In the genomic region with DNA sequence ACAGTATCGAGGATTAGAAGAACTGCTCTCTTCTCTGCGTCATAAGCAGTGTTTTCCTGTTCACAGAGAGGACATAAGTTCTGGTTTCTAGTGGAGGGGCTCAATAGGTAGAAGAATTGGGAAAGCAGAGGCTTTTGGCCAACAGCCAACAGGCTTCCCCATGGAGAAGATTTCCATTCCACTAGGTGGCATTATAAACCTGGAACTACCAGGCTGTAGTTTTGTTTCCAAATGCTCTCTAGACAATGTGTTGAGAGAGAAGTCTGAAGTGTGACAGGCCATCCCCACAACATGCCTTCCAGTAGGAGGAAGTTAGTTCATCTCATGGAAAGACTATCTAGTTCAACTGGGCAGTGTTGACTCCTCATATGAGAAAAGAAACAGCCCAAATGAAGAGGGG, we compare ENCODE assay signal across 14 cellular contexts.
DNase-seq lines count a peak whose midpoint lies in the region; ATAC-seq and TF ChIP-seq lines count a peak whose summit lies in the region.
"Had no signal": no experiment of that assay in that cellular context is flagged by ENCODE, and none has a peak within 500 bp of the region (broad histone marks: within the 10 kb centered on the region; RNA-seq: fewer than 3 reads in every experiment).

No MANE protein-coding gene starts in this region.

- POLR2A ChIA-PET in AG04450 (lab: Yijun Ruan, JAX): no interaction called here
- POLR2A ChIA-PET in naive thymus-derived CD8-positive, alpha-beta T cell (lab: Charles Lee): no interaction called here

- H3K9me3 ChIP-seq in AG04450 (ENCODE audit: control insufficient read depth, insufficient read depth, low read length): no peaks in the 10 kb centered on the region; the same call in 1 of the 2 replicates
- no peaks in the 10 kb centered on the region for H3K9me3 ChIP-seq in HAP-1
- no peaks in the 10 kb centered on the region for H3K9me3 ChIP-seq in RWPE2 (ENCODE audit: severe bottlenecking)

- H3K27ac Mint-ChIP-seq in natural killer cell treated with Interleukin-12 subunit alpha and Interleukin-12 subunit beta and Interleukin-15 and Interleukin-18, amount 100 ng/mL, for 72 hours: no peak overlapping the region
- no peak overlapping the region for H3K27ac Mint-ChIP-seq in naive thymus-derived CD8-positive, alpha-beta T cell
- H3K27ac Mint-ChIP-seq: activated CD4-positive, alpha-beta T cell treated with anti-CD3 and anti-CD28 coated beads, Interleukin-2, amount 10 ng/mL, durations not matched to agents 7 days and 5 days; CD8-positive, alpha-beta T cell; stimulated activated memory B cell treated with anti-CD40 and anti-IgM and Interleukin-4, amounts not matched to agents 10 μg/mL and 1 μg/mL and 100 μg/mL, for 72 hours had no signal

- no peak for ATAC-seq in RWPE2 (ENCODE audit: low read depth)
- ATAC-seq in GM18870 (IDR thresholded peaks at IDR 0.05; ENCODE audit: unreplicated experiment): no peak
- ATAC-seq in natural killer cell treated with Interleukin-12 subunit alpha and Interleukin-12 subunit beta and Interleukin-15 and Interleukin-18, amount 100 ng/mL, for 72 hours: no peak
- no peak for ATAC-seq in naive thymus-derived CD8-positive, alpha-beta T cell
- ATAC-seq: CD8-positive, alpha-beta T cell; left ventricle myocardium superior; stimulated activated memory B cell treated with anti-CD40 and anti-IgM and Interleukin-4, amounts not matched to agents 10 μg/mL and 1 μg/mL and 100 μg/mL, for 72 hours had no signal

- H3K27ac ChIP-seq in AG04450 (ENCODE audit: low read depth, low read length): no peak overlapping the region
- no peak overlapping the region for H3K27ac ChIP-seq in RWPE2 (ENCODE audit: poor library complexity, severe bottlenecking)

- H3K4me3 ChIP-seq in AG04450 (ENCODE audit: low read depth, low read length) (no peak overlapping the region), HAP-1 (no peak overlapping the region), RWPE2 (ENCODE audit: severe bottlenecking) (no peak overlapping the region), fibroblast of villous mesenchyme (ENCODE audit: low read depth, low read length) (no peak overlapping the region)

- H3K27me3 Mint-ChIP-seq in natural killer cell treated with Interleukin-12 subunit alpha and Interleukin-12 subunit beta and Interleukin-15 and Interleukin-18, amount 100 ng/mL, for 72 hours: no peaks in the 10 kb centered on the region
- H3K27me3 Mint-ChIP-seq in naive thymus-derived CD8-positive, alpha-beta T cell: peaks cover 0 to 3% (median 0%) of the 10 kb centered on the region in 5 donors
- H3K27me3 Mint-ChIP-seq: activated CD4-positive, alpha-beta T cell treated with anti-CD3 and anti-CD28 coated beads, Interleukin-2, amount 10 ng/mL, durations not matched to agents 7 days and 5 days; stimulated activated memory B cell treated with anti-CD40 and anti-IgM and Interleukin-4, amounts not matched to agents 10 μg/mL and 1 μg/mL and 100 μg/mL, for 72 hours had no signal

- H3K36me3 ChIP-seq in HAP-1 (replicated peaks) (no peaks in the 10 kb centered on the region), RWPE2 (ENCODE audit: low read depth) (no peaks in the 10 kb centered on the region)

- CTCF ChIA-PET in AG04450 (lab: Charles Lee): no interaction called here

- in situ Hi-C loops in HAP-1 (cut with MboI; ENCODE audit: low sequenced_read_pairs): no loop called here

- peaks cover 8% of the 10 kb centered on the region for H3K9me3 Mint-ChIP-seq in natural killer cell treated with Interleukin-12 subunit alpha and Interleukin-12 subunit beta and Interleukin-15 and Interleukin-18, amount 100 ng/mL, for 72 hours
- peaks cover 0 to 8% (median 3%) of the 10 kb centered on the region in 9 donors for H3K9me3 Mint-ChIP-seq in naive thymus-derived CD8-positive, alpha-beta T cell
- H3K9me3 Mint-ChIP-seq: activated CD4-positive, alpha-beta T cell treated with anti-CD3 and anti-CD28 coated beads, Interleukin-2, amount 10 ng/mL, durations not matched to agents 7 days and 5 days; CD8-positive, alpha-beta T cell; stimulated activated memory B cell treated with anti-CD40 and anti-IgM and Interleukin-4, amounts not matched to agents 10 μg/mL and 1 μg/mL and 100 μg/mL, for 72 hours had no signal

- H3K27me3 ChIP-seq in AG04450 (ENCODE audit: control insufficient read depth, insufficient read depth, low read length) (no peaks in the 10 kb centered on the region), HAP-1 (ENCODE audit: low read depth) (no peaks in the 10 kb centered on the region), RWPE2 (ENCODE audit: insufficient read depth, poor library complexity, severe bottlenecking) (no peaks in the 10 kb centered on the region)

- H3K4me3 Mint-ChIP-seq in natural killer cell treated with Interleukin-12 subunit alpha and Interleukin-12 subunit beta and Interleukin-15 and Interleukin-18, amount 100 ng/mL, for 72 hours: no peak overlapping the region
- H3K4me3 Mint-ChIP-seq in naive thymus-derived CD8-positive, alpha-beta T cell: no peak overlapping the region
- H3K4me3 Mint-ChIP-seq: activated CD4-positive, alpha-beta T cell treated with anti-CD3 and anti-CD28 coated beads, Interleukin-2, amount 10 ng/mL, durations not matched to agents 7 days and 5 days; CD8-positive, alpha-beta T cell; stimulated activated memory B cell treated with anti-CD40 and anti-IgM and Interleukin-4, amounts not matched to agents 10 μg/mL and 1 μg/mL and 100 μg/mL, for 72 hours had no signal

- no peaks in the 10 kb centered on the region for H3K4me1 Mint-ChIP-seq in natural killer cell treated with Interleukin-12 subunit alpha and Interleukin-12 subunit beta and Interleukin-15 and Interleukin-18, amount 100 ng/mL, for 72 hours (ENCODE audit: low read depth in 2 of 2)
- no peaks in the 10 kb centered on the region for H3K4me1 Mint-ChIP-seq in naive thymus-derived CD8-positive, alpha-beta T cell
- H3K4me1 Mint-ChIP-seq: activated CD4-positive, alpha-beta T cell treated with anti-CD3 and anti-CD28 coated beads, Interleukin-2, amount 10 ng/mL, durations not matched to agents 7 days and 5 days; stimulated activated memory B cell treated with anti-CD40 and anti-IgM and Interleukin-4, amounts not matched to agents 10 μg/mL and 1 μg/mL and 100 μg/mL, for 72 hours had no signal

- H3K36me3 Mint-ChIP-seq in natural killer cell treated with Interleukin-12 subunit alpha and Interleukin-12 subunit beta and Interleukin-15 and Interleukin-18, amount 100 ng/mL, for 72 hours: no peaks in the 10 kb centered on the region
- H3K36me3 Mint-ChIP-seq in naive thymus-derived CD8-positive, alpha-beta T cell: no peaks in the 10 kb centered on the region
- H3K36me3 Mint-ChIP-seq: CD8-positive, alpha-beta T cell; stimulated activated memory B cell treated with anti-CD40 and anti-IgM and Interleukin-4, amounts not matched to agents 10 μg/mL and 1 μg/mL and 100 μg/mL, for 72 hours had no signal

- TF ChIP-seq CTCF in AG04450 (IDR thresholded peaks at IDR 0.05; ENCODE audit: low read depth, low read length) (peak; percentile 19; the same call in 1 of the 2 replicates), RWPE2 (IDR thresholded peaks at IDR 0.05; ENCODE audit: poor library complexity, severe bottlenecking) (peak; percentile 22), fibroblast of villous mesenchyme (IDR thresholded peaks at IDR 0.05; ENCODE audit: insufficient read depth, low read depth, low read length) (peak; percentile 11)

- H3K4me1 ChIP-seq in HAP-1: no peaks in the 10 kb centered on the region
- H3K4me1 ChIP-seq in RWPE2 (ENCODE audit: insufficient read depth, poor library complexity, severe bottlenecking): no peaks in the 10 kb centered on the region

- DNase-seq in AG04450 (ENCODE audit: low read depth, low spot score) (no peak), HAP-1 (ENCODE audit: low spot score in 2 of 2) (peak; percentile 12 to 30), RWPE2 (ENCODE audit: low spot score) (no peak), fibroblast of villous mesenchyme (ENCODE audit: low read depth) (peak; percentile 7)
- no peak for DNase-seq in natural killer cell treated with Interleukin-12 subunit alpha and Interleukin-12 subunit beta and Interleukin-15 and Interleukin-18, amount 100 ng/mL, for 72 hours (ENCODE audit: low spot score)
- no peak for DNase-seq in activated CD4-positive, CD25-positive, alpha-beta regulatory T cell (lab: John Stamatoyannopoulos, UW)
- no peak for DNase-seq in naive thymus-derived CD8-positive, alpha-beta T cell
- DNase-seq: activated CD4-positive, alpha-beta T cell treated with anti-CD3 and anti-CD28 coated beads, Interleukin-2, amount 10 ng/mL, durations not matched to agents 7 days and 5 days; activated gamma-delta T cell; CD8-positive, alpha-beta T cell; KG1; left ventricle myocardium superior had no signal

Comparison
In these comparisons a context has a peak if more than half of its experiments do, and no peak if none do; other contexts are left out.
1. DNase-seq: peak in HAP-1 (2 of 2) and fibroblast of villous mesenchyme (single experiment); none in AG04450 (single experiment), RWPE2 (single experiment), natural killer cell treated with Interleukin-12 subunit alpha and Interleukin-12 subunit beta and Interleukin-15 and Interleukin-18, amount 100 ng/mL, for 72 hours (single experiment), activated CD4-positive, CD25-positive, alpha-beta regulatory T cell (0 of 4) and naive thymus-derived CD8-positive, alpha-beta T cell (0 of 10).
2. Peak in every context shown above with its lines, with median percentiles within 50 percentile points of each other: CTCF ChIP-seq.